ENCODE assay signal across 1 cellular context in the genomic region with DNA sequence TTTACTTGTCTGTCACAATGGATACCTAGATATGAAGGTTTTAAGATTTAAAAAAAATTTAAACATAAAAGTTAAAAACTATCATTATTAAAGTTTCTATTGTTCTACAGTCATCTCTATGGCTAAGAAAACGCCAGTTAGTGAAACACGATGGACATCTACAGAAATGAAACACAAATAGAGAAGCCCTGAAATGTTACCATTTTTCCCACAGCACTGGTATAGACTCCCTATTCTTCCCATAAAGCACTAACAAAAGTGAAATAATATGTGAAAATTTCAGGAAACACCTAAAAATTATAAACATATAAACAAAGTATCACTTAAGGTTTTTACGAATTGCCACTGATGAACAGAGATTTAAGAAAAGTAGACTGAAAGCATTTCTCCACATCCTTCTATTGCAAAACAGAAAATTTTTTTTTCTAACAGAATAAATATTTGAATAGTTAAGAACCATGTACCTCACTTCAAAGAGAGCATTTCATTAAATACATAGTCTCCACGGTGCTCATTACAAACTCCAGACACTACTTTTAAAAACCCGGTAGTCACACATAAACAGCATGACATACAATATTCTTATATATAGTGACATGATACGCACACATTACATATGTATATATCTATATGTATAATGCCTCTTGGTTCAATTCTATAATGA.
TF ChIP-seq lines count a peak whose summit lies in the region.

No MANE protein-coding gene starts in this region.

TF ChIP-seq in HepG2, 621 proteins besides CTCF, POLR2A, EP300 and RAD21 (continued from another document and continues in another):
- TF ChIP-seq, protein P1, sequence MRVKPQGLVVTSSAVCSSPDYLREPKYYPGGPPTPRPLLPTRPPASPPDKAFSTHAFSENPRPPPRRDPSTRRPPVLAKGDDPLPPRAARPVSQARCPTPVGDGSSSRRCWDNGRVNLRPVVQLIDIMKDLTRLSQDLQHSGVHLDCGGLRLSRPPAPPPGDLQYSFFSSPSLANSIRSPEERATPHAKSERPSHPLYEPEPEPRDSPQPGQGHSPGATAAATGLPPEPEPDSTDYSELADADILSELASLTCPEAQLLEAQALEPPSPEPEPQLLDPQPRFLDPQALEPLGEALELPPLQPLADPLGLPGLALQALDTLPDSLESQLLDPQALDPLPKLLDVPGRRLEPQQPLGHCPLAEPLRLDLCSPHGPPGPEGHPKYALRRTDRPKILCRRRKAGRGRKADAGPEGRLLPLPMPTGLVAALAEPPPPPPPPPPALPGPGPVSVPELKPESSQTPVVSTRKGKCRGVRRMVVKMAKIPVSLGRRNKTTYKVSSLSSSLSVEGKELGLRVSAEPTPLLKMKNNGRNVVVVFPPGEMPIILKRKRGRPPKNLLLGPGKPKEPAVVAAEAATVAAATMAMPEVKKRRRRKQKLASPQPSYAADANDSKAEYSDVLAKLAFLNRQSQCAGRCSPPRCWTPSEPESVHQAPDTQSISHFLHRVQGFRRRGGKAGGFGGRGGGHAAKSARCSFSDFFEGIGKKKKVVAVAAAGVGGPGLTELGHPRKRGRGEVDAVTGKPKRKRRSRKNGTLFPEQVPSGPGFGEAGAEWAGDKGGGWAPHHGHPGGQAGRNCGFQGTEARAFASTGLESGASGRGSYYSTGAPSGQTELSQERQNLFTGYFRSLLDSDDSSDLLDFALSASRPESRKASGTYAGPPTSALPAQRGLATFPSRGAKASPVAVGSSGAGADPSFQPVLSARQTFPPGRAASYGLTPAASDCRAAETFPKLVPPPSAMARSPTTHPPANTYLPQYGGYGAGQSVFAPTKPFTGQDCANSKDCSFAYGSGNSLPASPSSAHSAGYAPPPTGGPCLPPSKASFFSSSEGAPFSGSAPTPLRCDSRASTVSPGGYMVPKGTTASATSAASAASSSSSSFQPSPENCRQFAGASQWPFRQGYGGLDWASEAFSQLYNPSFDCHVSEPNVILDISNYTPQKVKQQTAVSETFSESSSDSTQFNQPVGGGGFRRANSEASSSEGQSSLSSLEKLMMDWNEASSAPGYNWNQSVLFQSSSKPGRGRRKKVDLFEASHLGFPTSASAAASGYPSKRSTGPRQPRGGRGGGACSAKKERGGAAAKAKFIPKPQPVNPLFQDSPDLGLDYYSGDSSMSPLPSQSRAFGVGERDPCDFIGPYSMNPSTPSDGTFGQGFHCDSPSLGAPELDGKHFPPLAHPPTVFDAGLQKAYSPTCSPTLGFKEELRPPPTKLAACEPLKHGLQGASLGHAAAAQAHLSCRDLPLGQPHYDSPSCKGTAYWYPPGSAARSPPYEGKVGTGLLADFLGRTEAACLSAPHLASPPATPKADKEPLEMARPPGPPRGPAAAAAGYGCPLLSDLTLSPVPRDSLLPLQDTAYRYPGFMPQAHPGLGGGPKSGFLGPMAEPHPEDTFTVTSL (CRISPR knock-in tag; IDR thresholded peaks at IDR 0.05; ENCODE audit: borderline replicate concordance) = peak; percentile 76; the same call in 1 of the 2 replicates
- no peak for TF ChIP-seq SYNCRIP (IDR thresholded peaks at IDR 0.05; ENCODE audit: insufficient read depth, low read depth, low read length)
- TF ChIP-seq ZNF282 (IDR thresholded peaks at IDR 0.05; ENCODE audit: partially characterized antibody) = no peak
- TF ChIP-seq CHD4 (IDR thresholded peaks at IDR 0.05; ENCODE audit: borderline replicate concordance, low read length) = no peak
- TF ChIP-seq, protein P2, sequence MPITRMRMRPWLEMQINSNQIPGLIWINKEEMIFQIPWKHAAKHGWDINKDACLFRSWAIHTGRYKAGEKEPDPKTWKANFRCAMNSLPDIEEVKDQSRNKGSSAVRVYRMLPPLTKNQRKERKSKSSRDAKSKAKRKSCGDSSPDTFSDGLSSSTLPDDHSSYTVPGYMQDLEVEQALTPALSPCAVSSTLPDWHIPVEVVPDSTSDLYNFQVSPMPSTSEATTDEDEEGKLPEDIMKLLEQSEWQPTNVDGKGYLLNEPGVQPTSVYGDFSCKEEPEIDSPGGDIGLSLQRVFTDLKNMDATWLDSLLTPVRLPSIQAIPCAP (CRISPR knock-in tag; IDR thresholded peaks at IDR 0.05; ENCODE audit: low read depth) = no peak
- TF ChIP-seq ZNF563 (CRISPR knock-in tag; IDR thresholded peaks at IDR 0.05) = no peak
- no peak for TF ChIP-seq ZNF274 (CRISPR knock-in tag; IDR thresholded peaks at IDR 0.05)
- TF ChIP-seq ZNF607 (CRISPR knock-in tag; IDR thresholded peaks at IDR 0.05; ENCODE audit: borderline replicate concordance) = no peak
- TF ChIP-seq HMG20B (CRISPR knock-in tag; conservative IDR thresholded peaks at IDR 0.05) = no peak
- TF ChIP-seq, protein P3, sequence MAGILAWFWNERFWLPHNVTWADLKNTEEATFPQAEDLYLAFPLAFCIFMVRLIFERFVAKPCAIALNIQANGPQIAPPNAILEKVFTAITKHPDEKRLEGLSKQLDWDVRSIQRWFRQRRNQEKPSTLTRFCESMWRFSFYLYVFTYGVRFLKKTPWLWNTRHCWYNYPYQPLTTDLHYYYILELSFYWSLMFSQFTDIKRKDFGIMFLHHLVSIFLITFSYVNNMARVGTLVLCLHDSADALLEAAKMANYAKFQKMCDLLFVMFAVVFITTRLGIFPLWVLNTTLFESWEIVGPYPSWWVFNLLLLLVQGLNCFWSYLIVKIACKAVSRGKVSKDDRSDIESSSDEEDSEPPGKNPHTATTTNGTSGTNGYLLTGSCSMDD (CRISPR knock-in tag; IDR thresholded peaks at IDR 0.05) = no peak
- TF ChIP-seq, protein P4, sequence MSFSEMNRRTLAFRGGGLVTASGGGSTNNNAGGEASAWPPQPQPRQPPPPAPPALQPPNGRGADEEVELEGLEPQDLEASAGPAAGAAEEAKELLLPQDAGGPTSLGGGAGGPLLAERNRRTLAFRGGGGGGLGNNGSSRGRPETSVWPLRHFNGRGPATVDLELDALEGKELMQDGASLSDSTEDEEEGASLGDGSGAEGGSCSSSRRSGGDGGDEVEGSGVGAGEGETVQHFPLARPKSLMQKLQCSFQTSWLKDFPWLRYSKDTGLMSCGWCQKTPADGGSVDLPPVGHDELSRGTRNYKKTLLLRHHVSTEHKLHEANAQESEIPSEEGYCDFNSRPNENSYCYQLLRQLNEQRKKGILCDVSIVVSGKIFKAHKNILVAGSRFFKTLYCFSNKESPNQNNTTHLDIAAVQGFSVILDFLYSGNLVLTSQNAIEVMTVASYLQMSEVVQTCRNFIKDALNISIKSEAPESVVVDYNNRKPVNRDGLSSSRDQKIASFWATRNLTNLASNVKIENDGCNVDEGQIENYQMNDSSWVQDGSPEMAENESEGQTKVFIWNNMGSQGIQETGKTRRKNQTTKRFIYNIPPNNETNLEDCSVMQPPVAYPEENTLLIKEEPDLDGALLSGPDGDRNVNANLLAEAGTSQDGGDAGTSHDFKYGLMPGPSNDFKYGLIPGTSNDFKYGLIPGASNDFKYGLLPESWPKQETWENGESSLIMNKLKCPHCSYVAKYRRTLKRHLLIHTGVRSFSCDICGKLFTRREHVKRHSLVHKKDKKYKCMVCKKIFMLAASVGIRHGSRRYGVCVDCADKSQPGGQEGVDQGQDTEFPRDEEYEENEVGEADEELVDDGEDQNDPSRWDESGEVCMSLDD (CRISPR knock-in tag; IDR thresholded peaks at IDR 0.05; ENCODE audit: borderline replicate concordance) = no peak
- no peak for TF ChIP-seq RELA (CRISPR knock-in tag; IDR thresholded peaks at IDR 0.05)
- no peak for TF ChIP-seq SOX13 (IDR thresholded peaks at IDR 0.05)
- peak in 1 of 2 experiments; percentile 79; a peak in 2 of 4 replicates for TF ChIP-seq SOX13 (CRISPR knock-in tag; conservative IDR thresholded peaks at IDR 0.05 in 1 of 2, IDR thresholded peaks at IDR 0.05 in 1 of 2)
- TF ChIP-seq MZF1 (CRISPR knock-in tag; IDR thresholded peaks at IDR 0.05; ENCODE audit: borderline replicate concordance) = no peak
- no peak for TF ChIP-seq ARID2 (CRISPR knock-in tag; IDR thresholded peaks at IDR 0.05; ENCODE audit: borderline replicate concordance)
- no peak for TF ChIP-seq PHF21A (CRISPR knock-in tag; IDR thresholded peaks at IDR 0.05)
- TF ChIP-seq, protein P5, sequence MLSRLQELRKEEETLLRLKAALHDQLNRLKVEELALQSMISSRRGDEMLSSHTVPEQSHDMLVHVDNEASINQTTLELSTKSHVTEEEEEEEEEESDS (CRISPR knock-in tag; IDR thresholded peaks at IDR 0.05; ENCODE audit: borderline replicate concordance) = no peak
- TF ChIP-seq, protein P6, sequence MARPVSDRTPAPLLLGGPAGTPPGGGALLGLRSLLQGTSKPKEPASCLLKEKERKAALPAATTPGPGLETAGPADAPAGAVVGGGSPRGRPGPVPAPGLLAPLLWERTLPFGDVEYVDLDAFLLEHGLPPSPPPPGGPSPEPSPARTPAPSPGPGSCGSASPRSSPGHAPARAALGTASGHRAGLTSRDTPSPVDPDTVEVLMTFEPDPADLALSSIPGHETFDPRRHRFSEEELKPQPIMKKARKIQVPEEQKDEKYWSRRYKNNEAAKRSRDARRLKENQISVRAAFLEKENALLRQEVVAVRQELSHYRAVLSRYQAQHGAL (CRISPR knock-in tag; IDR thresholded peaks at IDR 0.05; ENCODE audit: not compliant biosample characterization) = no peak
- no peak for TF ChIP-seq ZNF841 (CRISPR knock-in tag; IDR thresholded peaks at IDR 0.05; ENCODE audit: borderline replicate concordance)
- no peak for TF ChIP-seq ZNF430 (CRISPR knock-in tag; IDR thresholded peaks at IDR 0.05)
- TF ChIP-seq ZFP90 (CRISPR knock-in tag; IDR thresholded peaks at IDR 0.05; ENCODE audit: borderline replicate concordance) = no peak
- no peak for TF ChIP-seq YEATS2 (CRISPR knock-in tag; IDR thresholded peaks at IDR 0.05; ENCODE audit: borderline replicate concordance)
- no peak for TF ChIP-seq ZKSCAN5 (CRISPR knock-in tag; IDR thresholded peaks at IDR 0.05)
- TF ChIP-seq TBP (CRISPR knock-in tag; IDR thresholded peaks at IDR 0.05) = no peak
- no peak for TF ChIP-seq NONO (IDR thresholded peaks at IDR 0.05)
- TF ChIP-seq NONO (CRISPR knock-in tag; conservative IDR thresholded peaks at IDR 0.05) = no peak
- TF ChIP-seq ZNF260 (CRISPR knock-in tag; IDR thresholded peaks at IDR 0.05; ENCODE audit: borderline replicate concordance, low read depth) = no peak
- TF ChIP-seq, protein P7, sequence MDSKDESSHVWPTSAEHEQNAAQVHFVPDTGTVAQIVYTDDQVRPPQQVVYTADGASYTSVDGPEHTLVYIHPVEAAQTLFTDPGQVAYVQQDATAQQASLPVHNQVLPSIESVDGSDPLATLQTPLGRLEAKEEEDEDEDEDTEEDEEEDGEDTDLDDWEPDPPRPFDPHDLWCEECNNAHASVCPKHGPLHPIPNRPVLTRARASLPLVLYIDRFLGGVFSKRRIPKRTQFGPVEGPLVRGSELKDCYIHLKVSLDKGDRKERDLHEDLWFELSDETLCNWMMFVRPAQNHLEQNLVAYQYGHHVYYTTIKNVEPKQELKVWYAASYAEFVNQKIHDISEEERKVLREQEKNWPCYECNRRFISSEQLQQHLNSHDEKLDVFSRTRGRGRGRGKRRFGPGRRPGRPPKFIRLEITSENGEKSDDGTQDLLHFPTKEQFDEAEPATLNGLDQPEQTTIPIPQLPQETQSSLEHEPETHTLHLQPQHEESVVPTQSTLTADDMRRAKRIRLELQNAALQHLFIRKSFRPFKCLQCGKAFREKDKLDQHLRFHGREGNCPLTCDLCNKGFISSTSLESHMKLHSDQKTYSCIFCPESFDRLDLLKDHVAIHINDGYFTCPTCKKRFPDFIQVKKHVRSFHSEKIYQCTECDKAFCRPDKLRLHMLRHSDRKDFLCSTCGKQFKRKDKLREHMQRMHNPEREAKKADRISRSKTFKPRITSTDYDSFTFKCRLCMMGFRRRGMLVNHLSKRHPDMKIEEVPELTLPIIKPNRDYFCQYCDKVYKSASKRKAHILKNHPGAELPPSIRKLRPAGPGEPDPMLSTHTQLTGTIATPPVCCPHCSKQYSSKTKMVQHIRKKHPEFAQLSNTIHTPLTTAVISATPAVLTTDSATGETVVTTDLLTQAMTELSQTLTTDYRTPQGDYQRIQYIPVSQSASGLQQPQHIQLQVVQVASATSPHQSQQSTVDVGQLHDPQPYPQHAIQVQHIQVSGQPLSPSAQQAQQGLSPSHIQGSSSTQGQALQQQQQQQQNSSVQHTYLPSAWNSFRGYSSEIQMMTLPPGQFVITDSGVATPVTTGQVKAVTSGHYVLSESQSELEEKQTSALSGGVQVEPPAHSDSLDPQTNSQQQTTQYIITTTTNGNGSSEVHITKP (CRISPR knock-in tag; IDR thresholded peaks at IDR 0.05; ENCODE audit: low read depth) = no peak
- no peak for TF ChIP-seq ZMYM4 (CRISPR knock-in tag; IDR thresholded peaks at IDR 0.05)
- no peak for TF ChIP-seq ZNF296 (CRISPR knock-in tag; conservative IDR thresholded peaks at IDR 0.05)
- TF ChIP-seq HNF4G (IDR thresholded peaks at IDR 0.05; ENCODE audit: borderline replicate concordance, low read depth, low read length) = no peak
- no peak for TF ChIP-seq HNF4G (CRISPR knock-in tag; IDR thresholded peaks at IDR 0.05; ENCODE audit: borderline replicate concordance, low read depth)
- TF ChIP-seq ISX (CRISPR knock-in tag; conservative IDR thresholded peaks at IDR 0.05) = no peak
- TF ChIP-seq ZNF44 (CRISPR knock-in tag; IDR thresholded peaks at IDR 0.05) = no peak
- no peak for TF ChIP-seq CCDC6 (CRISPR knock-in tag; IDR thresholded peaks at IDR 0.05)
- TF ChIP-seq, protein P8, sequence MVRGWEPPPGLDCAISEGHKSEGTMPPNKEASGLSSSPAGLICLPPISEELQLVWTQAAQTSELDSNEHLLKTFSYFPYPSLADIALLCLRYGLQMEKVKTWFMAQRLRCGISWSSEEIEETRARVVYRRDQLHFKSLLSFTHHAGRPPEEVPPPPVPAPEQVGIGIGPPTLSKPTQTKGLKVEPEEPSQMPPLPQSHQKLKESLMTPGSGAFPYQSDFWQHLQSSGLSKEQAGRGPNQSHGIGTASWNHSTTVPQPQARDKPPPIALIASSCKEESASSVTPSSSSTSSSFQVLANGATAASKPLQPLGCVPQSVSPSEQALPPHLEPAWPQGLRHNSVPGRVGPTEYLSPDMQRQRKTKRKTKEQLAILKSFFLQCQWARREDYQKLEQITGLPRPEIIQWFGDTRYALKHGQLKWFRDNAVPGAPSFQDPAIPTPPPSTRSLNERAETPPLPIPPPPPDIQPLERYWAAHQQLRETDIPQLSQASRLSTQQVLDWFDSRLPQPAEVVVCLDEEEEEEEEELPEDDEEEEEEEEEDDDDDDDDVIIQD (CRISPR knock-in tag; IDR thresholded peaks at IDR 0.05; ENCODE audit: low read depth) = peak; percentile 23; the same call in 1 of the 2 replicates
- no peak for TF ChIP-seq ZBTB21 (CRISPR knock-in tag; IDR thresholded peaks at IDR 0.05)
- no peak for TF ChIP-seq KLF15 (CRISPR knock-in tag; IDR thresholded peaks at IDR 0.05; ENCODE audit: borderline replicate concordance)
- no peak for TF ChIP-seq ZMYM2 (CRISPR knock-in tag; IDR thresholded peaks at IDR 0.05)
- no peak for TF ChIP-seq ZNF292 (CRISPR knock-in tag; IDR thresholded peaks at IDR 0.05; ENCODE audit: borderline replicate concordance, low read depth)
- peak; percentile 79 for TF ChIP-seq SMAD3 (CRISPR knock-in tag; IDR thresholded peaks at IDR 0.05)
- TF ChIP-seq GABPB1 (CRISPR knock-in tag; IDR thresholded peaks at IDR 0.05) = no peak
- TF ChIP-seq ESRRA (CRISPR knock-in tag; IDR thresholded peaks at IDR 0.05; ENCODE audit: low read depth) = no peak
- TF ChIP-seq ZMAT3 (CRISPR knock-in tag; conservative IDR thresholded peaks at IDR 0.05) = no peak
- peak; percentile 93; the same call in 1 of the 2 replicates for TF ChIP-seq HMG20A (CRISPR knock-in tag; IDR thresholded peaks at IDR 0.05; ENCODE audit: borderline replicate concordance)
